ENCODE assay signal across 8 cellular contexts in the genomic region with DNA sequence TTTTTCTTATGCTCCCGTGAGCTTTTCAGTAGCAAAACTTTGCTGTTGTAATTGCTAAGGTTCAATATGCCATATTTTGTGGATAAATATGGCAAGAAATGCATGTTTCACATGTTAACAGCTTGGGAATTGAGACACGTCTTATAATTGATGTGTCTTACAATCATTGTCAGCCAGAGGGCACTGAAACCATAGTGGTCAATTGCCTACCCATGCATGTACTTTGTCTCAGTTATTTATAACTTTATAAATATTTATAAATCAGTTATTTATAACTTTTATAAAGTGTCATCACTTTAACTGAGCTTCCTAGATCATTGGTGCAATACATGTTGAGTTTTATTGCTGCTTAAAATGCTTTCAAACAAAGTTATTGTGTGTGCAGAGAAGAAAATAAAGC.
DNase-seq lines count a peak whose midpoint lies in the region; ATAC-seq, FAIRE-seq and TF ChIP-seq lines count a peak whose summit lies in the region.

No MANE protein-coding gene starts in this region.

- H3K4me3 ChIP-seq in fibroblast of lung (replicated peaks in 1 of 4; ENCODE audit: control extremely low read depth in 1 of 4, insufficient read depth in 1 of 4, low read depth in 3 of 4, low read length in 4 of 4) = no peak overlapping the region

- TF ChIP-seq POLR2A in GM12892 (IDR thresholded peaks at IDR 0.05; ENCODE audit: low read depth, low read length) = no peak

- no peak overlapping the region for H3K4me2 ChIP-seq in fibroblast of lung (ENCODE audit: extremely low read depth, insufficient read depth, low read length)

- no peaks in the 10 kb centered on the region for H3K27me3 ChIP-seq in fibroblast of lung (ENCODE audit: control insufficient read depth, insufficient read depth, low read length)

- no peaks in the 10 kb centered on the region for H3K4me1 ChIP-seq in fibroblast of lung (ENCODE audit: control insufficient read depth, extremely low read depth, insufficient read depth, low read length)

- no peaks in the 10 kb centered on the region for H3K9me3 ChIP-seq in fibroblast of lung (ENCODE audit: control insufficient read depth, insufficient read depth, low read depth, low read length)

- DNase-seq in COLO668 (lab: John Stamatoyannopoulos, UW; ENCODE audit: unreplicated experiment) (peak; percentile 11), GM12892 (ENCODE audit: insufficient read length) (no peak), RPMI7951 (ENCODE audit: low read depth) (peak; percentile 8), fibroblast of lung (ENCODE audit: low read depth in 2 of 2) (peak; percentile 8 to 59), pulmonary artery endothelial cell (ENCODE audit: low read depth, low spot score) (peak; percentile 27)
- DNase-seq in stimulated activated CD4-positive, alpha-beta T cell treated with anti-CD3 and anti-CD28 coated beads, Interleukin-4, amount 100 ng/mL, for 1 hour = no peak

- no peak for ATAC-seq in GM18870 (IDR thresholded peaks at IDR 0.05; ENCODE audit: unreplicated experiment)
- ATAC-seq in HG03159 (IDR thresholded peaks at IDR 0.05; ENCODE audit: unreplicated experiment) = no peak

- peak; percentile 41 to 47 for TF ChIP-seq CTCF in fibroblast of lung (conservative IDR thresholded peaks at IDR 0.05 in 1 of 2, IDR thresholded peaks at IDR 0.05 in 1 of 2; ENCODE audit: low read depth in 1 of 2, low read length in 2 of 2)

- no peaks in the 10 kb centered on the region for H3K79me2 ChIP-seq in fibroblast of lung (ENCODE audit: control insufficient read depth, insufficient read depth, low read length)

- peak; percentile 79 for FAIRE-seq in GM12892 (lab: Jason Lieb, UNC)

- no peak overlapping the region for H3K27ac ChIP-seq in fibroblast of lung (ENCODE audit: insufficient read depth, low read length)

- H3K9ac ChIP-seq in fibroblast of lung (ENCODE audit: insufficient read depth, low read length) = no peak overlapping the region

- H2AFZ ChIP-seq in fibroblast of lung (ENCODE audit: low read length) = no peak overlapping the region

- H4K20me1 ChIP-seq in fibroblast of lung (ENCODE audit: control insufficient read depth, extremely low read depth, insufficient read depth, low read length) = no peaks in the 10 kb centered on the region

- no peaks in the 10 kb centered on the region for H3K36me3 ChIP-seq in fibroblast of lung (ENCODE audit: control insufficient read depth, insufficient read depth, low read length)

Comparison
In these comparisons a context has a peak if more than half of its experiments do, and no peak if none do; other contexts are left out.
1. DNase-seq: peak in COLO668 (single experiment), RPMI7951 (single experiment), fibroblast of lung (2 of 2) and pulmonary artery endothelial cell (single experiment); none in GM12892 (single experiment) and stimulated activated CD4-positive, alpha-beta T cell treated with anti-CD3 and anti-CD28 coated beads, Interleukin-4, amount 100 ng/mL, for 1 hour (single experiment).